Comparison of ENCODE assay signal across 25 cellular contexts in genomic region chr3:32660634-32661033, GRCh38. TPM values are rescaled to one million over a fixed set of nuclear protein-coding genes. Genes with fewer than 3 reads are reported as not detected.
DNase-seq lines count a peak whose midpoint lies in the region; ATAC-seq, FAIRE-seq and TF ChIP-seq lines count a peak whose summit lies in the region.
"Had no signal": no experiment of that assay in that cellular context is flagged by ENCODE, and none has a peak within 500 bp of the region (broad histone marks: within the 10 kb centered on the region; RNA-seq: fewer than 3 reads in every experiment).

No MANE protein-coding gene starts in this region.

- no peaks in the 10 kb centered on the region for H4K20me1 ChIP-seq in HepG2 (ENCODE audit: insufficient read depth, low read length)
- H4K20me1 ChIP-seq in K562 (replicated peaks; ENCODE audit: control insufficient read depth, insufficient read depth, low read length) = no peaks in the 10 kb centered on the region
- H4K20me1 ChIP-seq: BLaER1 had no signal

- TF ChIP-seq EP300 in HepG2 (IDR thresholded peaks at IDR 0.05; ENCODE audit: low read depth in 2 of 2, low read length in 2 of 2) (no peak), HepG2 (CRISPR knock-in tag; IDR thresholded peaks at IDR 0.05; ENCODE audit: borderline replicate concordance) (no peak), Ishikawa (IDR thresholded peaks at IDR 0.05; ENCODE audit: borderline replicate concordance) (no peak), K562 (IDR thresholded peaks at IDR 0.05; ENCODE audit: low read length) (no peak)

- H3K27me3 ChIP-seq in HepG2 (ENCODE audit: control insufficient read depth in 1 of 2, insufficient read depth in 2 of 2, low read length in 2 of 2) (no peaks in the 10 kb centered on the region), right lobe of liver (no peaks in the 10 kb centered on the region), K562 (ENCODE audit: control insufficient read depth in 2 of 2, insufficient read depth in 2 of 2, low read length in 2 of 2) (peaks cover 16 to 20% of the 10 kb centered on the region in 2 experiments; a peak in 3 of 5 replicates), breast epithelium (no peaks in the 10 kb centered on the region)
- H3K27me3 ChIP-seq: BE2C, BLaER1 had no signal

- H3K27ac ChIP-seq in HepG2 (ENCODE audit: extremely low read length, insufficient read depth, low read length) (no peak overlapping the region), right lobe of liver (no peak overlapping the region), K562 (ENCODE audit: extremely low read depth, low read depth, low read length) (no peak overlapping the region), breast epithelium (no peak overlapping the region)
- H3K27ac ChIP-seq: 22Rv1, BLaER1 had no signal

- TF ChIP-seq POLR2A in HepG2 (IDR thresholded peaks at IDR 0.05; ENCODE audit: insufficient read depth in 1 of 2, low read depth in 2 of 2, low read length in 2 of 2) (no peak), right lobe of liver (IDR thresholded peaks at IDR 0.05) (no peak), K562 (conservative IDR thresholded peaks at IDR 0.05) (no peak), breast epithelium (IDR thresholded peaks at IDR 0.05) (no peak)

- TF ChIP-seq CTCF in HepG2 (CRISPR knock-in tag; IDR thresholded peaks at IDR 0.05) (no peak), right lobe of liver (IDR thresholded peaks at IDR 0.05) (no peak), K562 (IDR thresholded peaks at IDR 0.05 in 2 of 3, conservative IDR thresholded peaks at IDR 0.05 in 1 of 3; ENCODE audit: insufficient read depth in 2 of 3, low read depth in 1 of 3, low read length in 3 of 3) (no peak), breast epithelium (IDR thresholded peaks at IDR 0.05) (no peak)

- BruUV-seq in HepG2 (replicated peaks; lab: Mats Ljungman, UMichigan) = no TSS peak
- BruUV-seq in K562 (replicated peaks; lab: Mats Ljungman, UMichigan) = no TSS peak

- POLR2A ChIA-PET in HepG2 (lab: Yijun Ruan, JAX) = no interaction called here
- POLR2A ChIA-PET in K562 (lab: Yijun Ruan, JAX) = interaction anchor here (0.6 to 1.3 kb wide), 2 partner anchors 12 to 525 kb away, joined by 3 read pairs; no protein-coding TSS in a partner anchor

- no peaks in the 10 kb centered on the region for H3K9me1 ChIP-seq in K562 (ENCODE audit: control insufficient read depth, insufficient read depth, low read length)

- H3K36me3 ChIP-seq in HepG2 (replicated peaks in 1 of 2; ENCODE audit: control insufficient read depth in 1 of 2, insufficient read depth in 2 of 2, low read length in 2 of 2) (no peaks in the 10 kb centered on the region), right lobe of liver (no peaks in the 10 kb centered on the region), K562 (ENCODE audit: control insufficient read depth, insufficient read depth, low read length) (no peaks in the 10 kb centered on the region), breast epithelium (no peaks in the 10 kb centered on the region)
- H3K36me3 ChIP-seq: BE2C, BLaER1 had no signal

- H3K4me1 ChIP-seq in HepG2 (ENCODE audit: insufficient read depth, low read length) (peaks cover 54% of the 10 kb centered on the region), right lobe of liver (no peaks in the 10 kb centered on the region), K562 (replicated peaks in 1 of 2; ENCODE audit: control insufficient read depth in 2 of 2, insufficient read depth in 2 of 2, low read length in 2 of 2) (no peaks in the 10 kb centered on the region), breast epithelium (no peaks in the 10 kb centered on the region)
- H3K4me1 ChIP-seq: BE2C, BLaER1 had no signal

- in situ Hi-C loops in HepG2 (cut with HindIII; ENCODE audit: extremely low pct_ligation_motif_present, low pct_unique_long_range_greater_than_20kb) (loop anchor here (25.0 kb wide), 1 partner anchor 448 kb away; no protein-coding TSS in a partner anchor), K562 (cut with MboI) (no loop called here)

- H3K4me3 ChIP-seq in HepG2 (replicated peaks in 1 of 3; ENCODE audit: insufficient read depth in 1 of 3, low read depth in 2 of 3, low read length in 3 of 3) (no peak overlapping the region), right lobe of liver (no peak overlapping the region), K562 (no peak overlapping the region), breast epithelium (no peak overlapping the region)
- H3K4me3 ChIP-seq: BLaER1, GM12878 had no signal

- no peak for DNase-seq in HepG2 (ENCODE audit: low spot score)
- DNase-seq in right lobe of liver = no peak
- DNase-seq in K562 (ENCODE audit: extremely low read depth in 1 of 4, low spot score in 3 of 4) = no peak
- DNase-seq in breast epithelium (ENCODE audit: low spot score in 2 of 2) = no peak
- DNase-seq in GM19239 (ENCODE audit: insufficient read length, low spot score) = no peak
- DNase-seq: ACHN; BE2C; C1 segment of cervical spinal cord; CD4-positive, alpha-beta memory T cell; CD4-positive, CD25-positive, alpha-beta regulatory T cell; CD8-positive, alpha-beta memory T cell; COR-L47; DMS 273 treated with DMSO at 0.1 percent for 48 hours; DMS153; DMS53; DMS79; DND-41; EL; GDM1 had no signal

- CTCF ChIA-PET in HepG2 (lab: Yijun Ruan, JAX; ENCODE audit: low intra/inter-chr PET ratio, low total read pairs) = no interaction called here
- CTCF ChIA-PET in K562 (lab: Yijun Ruan, JAX; ENCODE audit: low intra/inter-chr PET ratio) = no interaction called here

- intact Hi-C loops in HepG2 (cut with micrococcal nuclease; ENCODE audit: unreplicated experiment) (loop anchor here (5.0 to 10.0 kb wide), 2 partner anchors 283 to 486 kb away; no protein-coding TSS in a partner anchor), right lobe of liver (cut with DNase I) (loop anchor here (10.0 kb wide), 2 partner anchors 146 to 156 kb away; partner anchors contain the start of gene CMTM6 (in 1 of the 2)), K562 (cut with micrococcal nuclease) (loop anchor here (10.0 kb wide), 3 partner anchors 274 to 486 kb away; no protein-coding TSS in a partner anchor), breast epithelium (cut with DNase I; ENCODE audit: low total_unique reads) (no loop called here)

- no peak overlapping the region for H3K4me2 ChIP-seq in HepG2 (ENCODE audit: low read depth, low read length)
- no peak overlapping the region for H3K4me2 ChIP-seq in K562 (ENCODE audit: insufficient read depth, low read length)
- H3K4me2 ChIP-seq: BLaER1 had no signal

- no peaks in the 10 kb centered on the region for H3K79me2 ChIP-seq in HepG2 (ENCODE audit: insufficient read depth, low read length)
- H3K79me2 ChIP-seq in K562 (ENCODE audit: control insufficient read depth, insufficient read depth, low read length) = no peaks in the 10 kb centered on the region

- TF ChIP-seq RAD21 in HepG2 (CRISPR knock-in tag; IDR thresholded peaks at IDR 0.05) (no peak), Ishikawa (IDR thresholded peaks at IDR 0.05; ENCODE audit: low read depth) (no peak), K562 (CRISPR knock-in tag; conservative IDR thresholded peaks at IDR 0.05 in 1 of 2, IDR thresholded peaks at IDR 0.05 in 1 of 2) (no peak)

- WGBS in HepG2 (ENCODE audit: low lambda C conversion rate) = 61% methylated on average over 3 of the region's 3 CpGs
- WGBS in right lobe of liver (ENCODE audit: insufficient coverage, low coverage, low lambda C conversion rate, missing lambda C conversion rate) = 77% methylated on average over 3 of the region's 3 CpGs
- 23% methylated on average over 3 of the region's 3 CpGs for WGBS in K562 (ENCODE audit: insufficient coverage, low coverage, missing lambda C conversion rate)

- no peak for FAIRE-seq in HepG2 (lab: Jason Lieb, UNC)
- no peak for FAIRE-seq in K562 (lab: Jason Lieb, UNC)
- FAIRE-seq in GM19239 (lab: Jason Lieb, UNC) = no peak
- FAIRE-seq: GM12878, GM12892, GM18507 had no signal

- ATAC-seq in HepG2 = no peak
- no peak for ATAC-seq in right lobe of liver
- no peak for ATAC-seq in K562
- ATAC-seq: GM12878 had no signal

- no peak overlapping the region for H3K9ac ChIP-seq in HepG2 (ENCODE audit: insufficient read depth, low read depth, low read length)
- no peak overlapping the region for H3K9ac ChIP-seq in K562 (ENCODE audit: insufficient read depth in 1 of 2, low read depth in 2 of 2, low read length in 2 of 2)
- H3K9ac ChIP-seq: BLaER1 had no signal

- H2AFZ ChIP-seq in HepG2 (ENCODE audit: low read length) (no peak overlapping the region), K562 (ENCODE audit: low read depth, low read length) (no peak overlapping the region)

- H3K9me3 ChIP-seq in HepG2 (ENCODE audit: low read length) = no peaks in the 10 kb centered on the region
- H3K9me3 ChIP-seq in right lobe of liver = no peaks in the 10 kb centered on the region
- no peaks in the 10 kb centered on the region for H3K9me3 ChIP-seq in K562 (replicated peaks; ENCODE audit: control insufficient read depth, insufficient read depth, low read depth, low read length)
- H3K9me3 ChIP-seq in breast epithelium = no peaks in the 10 kb centered on the region
- H3K9me3 ChIP-seq: BE2C had no signal

RNA-seq across cellular contexts. Expression of gene CNOT10, which starts 24.4 kb away (rescaled TPM):
- total RNA-seq in HepG2 (2016; rRNA removed; fragmentation: Illumina TruSeq; extraction: Trizol) (34.1 and 39.0 TPM in 2 replicates), right lobe of liver (10 to 100 TPM; 10.6 to 36.3 (median 12.5) TPM), K562 (2014; rRNA removed) (74.1 and 81.9 TPM in 2 replicates), K562 (2014; rRNA removed; fragmentation: Illumina TruSeq; extraction: Trizol) (100 and 101 TPM in 2 replicates), K562 (2015; rRNA removed; fragmentation: Illumina TruSeq; extraction: Trizol) (74.6 and 75.2 TPM in 2 replicates), K562 (2021) (91.7 and 102 TPM in 2 replicates), breast epithelium (10 to 100 TPM; 18.4 to 37.9 (median 26.2) TPM)
- total RNA-seq in HepG2 (2016; cell fraction: cytosol; rRNA removed; fragmentation: Illumina TruSeq; extraction: Trizol; ENCODE audit: low read depth) = 17.2 and 20.2 TPM in 2 replicates
- total RNA-seq in HepG2 (2016; cell fraction: insoluble cytoplasmic fraction; rRNA removed; fragmentation: Illumina TruSeq; extraction: Trizol) = 32.3 and 40.4 TPM in 2 replicates
- 18.5 and 23.6 TPM in 2 replicates for total RNA-seq in HepG2 (2016; cell fraction: membrane; rRNA removed; fragmentation: Illumina TruSeq; extraction: Trizol)
- total RNA-seq in HepG2 (2016; cell fraction: nucleus; rRNA removed; fragmentation: Illumina TruSeq; extraction: Trizol) = 27.0 and 28.6 TPM in 2 replicates
- polyA plus RNA-seq in HepG2 (2011; rRNA removed) (17.0 and 21.2 TPM in 2 replicates), K562 (2011; rRNA removed) (106 and 114 TPM in 2 replicates), K562 (2014; fragmentation: Illumina TruSeq; extraction: Trizol) (87.0 and 111 TPM in 2 replicates), K562 (2014; fragmentation: Nextera tagmentation; extraction: Ambion mirVana) (10 to 100 TPM; 35.7 to 52.2 TPM), K562 (2014; rRNA removed) (74.3 and 101 TPM in 2 replicates)
- 15.7 and 20.4 TPM in 2 replicates for polyA plus RNA-seq in HepG2 (2011; cell fraction: cytosol; rRNA removed)
- 11.5 and 15.0 TPM in 2 replicates for polyA plus RNA-seq in HepG2 (2011; cell fraction: nucleus; rRNA removed)
- 13.2 and 17.6 TPM in 2 replicates for polyA plus RNA-seq in HepG2 (2012)
- polyA plus RNA-seq in HepG2 (2016; cell fraction: cytosol; fragmentation: Illumina TruSeq; extraction: Trizol; ENCODE audit: low read depth) = 4.2 and 6.0 TPM in 2 replicates
- polyA plus RNA-seq in HepG2 (2016; cell fraction: insoluble cytoplasmic fraction; fragmentation: Illumina TruSeq; extraction: Trizol; ENCODE audit: low read depth) = 30.3 and 32.6 TPM in 2 replicates
- polyA plus RNA-seq in HepG2 (2016; cell fraction: membrane; fragmentation: Illumina TruSeq; extraction: Trizol; ENCODE audit: low read depth) = 10.5 and 11.0 TPM in 2 replicates
- polyA plus RNA-seq in HepG2 (2016; cell fraction: nucleus; fragmentation: Illumina TruSeq; extraction: Trizol; ENCODE audit: insufficient read depth, low read depth) = 41.9 and 43.7 TPM in 2 replicates
- 10.7 and 37.4 TPM in 2 replicates for polyA minus RNA-seq in HepG2 (2011; rRNA and poly(A)+ RNA removed; ENCODE audit: low replicate concordance)
- 13.5 and 13.7 TPM in 2 replicates for polyA minus RNA-seq in HepG2 (2011; cell fraction: cytosol; rRNA and poly(A)+ RNA removed)
- 39.1 and 46.7 TPM in 2 replicates for polyA minus RNA-seq in HepG2 (2011; cell fraction: nucleus; rRNA and poly(A)+ RNA removed)
- 123 and 357 TPM in 2 replicates for total RNA-seq in K562 (2011; cell fraction: chromatin; rRNA removed; ENCODE audit: low replicate concordance)
- total RNA-seq in K562 (2011; cell fraction: nucleolus; rRNA removed) = 80.2 and 91.3 TPM in 2 replicates
- 134 and 162 TPM in 2 replicates for total RNA-seq in K562 (2011; cell fraction: nucleoplasm; rRNA removed)
- polyA plus RNA-seq in K562 (2011; cell fraction: cytosol; rRNA removed) = 78.3 and 108 TPM in 2 replicates
- polyA plus RNA-seq in K562 (2011; cell fraction: nucleus; rRNA removed) = 46.6 and 68.4 TPM in 2 replicates
- polyA plus RNA-seq in K562 (2012) = 50.0 and 65.9 TPM in 2 replicates
- polyA minus RNA-seq in K562 (2011; rRNA and poly(A)+ RNA removed) = 134 and 158 TPM in 2 replicates
- polyA minus RNA-seq in K562 (2011; cell fraction: cytosol; rRNA and poly(A)+ RNA removed) = 56.0 and 69.2 TPM in 2 replicates
- polyA minus RNA-seq in K562 (2011; cell fraction: nucleus; rRNA and poly(A)+ RNA removed) = 44.8 and 79.4 TPM in 2 replicates

Comparison
In these comparisons a context has a peak if more than half of its experiments do, and no peak if none do; other contexts are left out.
1. Of the 241 proteins assayed by ChIP-seq in both HepG2 and K562: peak only in HepG2: none; only in K562: none; in both: CEBPB and CEBPG; in neither: 238; mixed calls (peak in some experiments, not most) for 1.